In the genomic region with DNA sequence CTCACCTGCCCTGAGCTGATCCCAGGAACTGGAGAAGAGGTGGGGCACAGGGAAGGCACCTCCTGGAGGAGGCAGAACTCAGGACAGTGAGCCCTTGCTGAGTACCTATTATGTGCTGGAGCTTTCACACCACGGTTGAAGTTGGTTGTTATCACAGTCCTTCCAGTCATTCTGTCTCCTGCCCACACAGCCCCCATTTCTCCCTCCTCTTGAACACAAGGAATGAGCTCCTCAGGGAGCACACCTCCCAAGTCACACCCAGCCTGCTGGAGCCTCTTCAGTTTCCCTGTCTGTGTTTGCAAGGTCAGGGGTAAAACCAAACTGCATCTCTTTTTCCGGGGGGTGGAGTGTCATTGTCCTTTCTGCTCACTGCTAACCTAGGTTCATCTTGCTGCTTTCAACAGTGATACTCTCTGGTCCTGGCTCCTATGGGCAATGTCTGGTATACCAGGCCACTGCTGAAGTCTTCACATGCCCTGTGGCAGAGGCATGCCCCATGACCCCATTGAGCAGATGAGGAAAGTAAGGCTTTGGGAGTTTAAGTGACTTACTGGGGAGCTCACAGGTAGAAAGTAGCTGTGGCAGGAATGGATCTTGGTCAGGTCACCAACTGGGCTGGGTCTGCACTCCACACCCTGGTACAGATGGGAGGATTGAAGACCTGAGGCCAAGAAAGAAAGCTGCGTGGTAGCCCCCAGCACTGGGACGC, we compare ENCODE assay signal across 9 cellular contexts. TPM values are rescaled to one million over a fixed set of nuclear protein-coding genes. Genes with fewer than 3 reads are reported as not detected.
"Had no signal": no experiment of that assay in that cellular context is flagged by ENCODE, and none has a peak within 500 bp of the region (broad histone marks: within the 10 kb centered on the region; RNA-seq: fewer than 3 reads in every experiment).

No MANE protein-coding gene starts in this region.

- H3K4me3 Mint-ChIP-seq: GM23338, HFFc6, IgD-negative memory B cell had no signal

- H3K4me1 Mint-ChIP-seq: IgD-negative memory B cell had no signal

- FAIRE-seq: HepG2 had no signal

- H3K36me3 Mint-ChIP-seq: IgD-negative memory B cell had no signal

- ATAC-seq: GM23338, HCT116, HepG2 had no signal

- H3K4me3 ChIP-seq: GM23338, HAP-1 had no signal

- DNase-seq: H7, HFFc6, KG1 had no signal

- H3K36me3 ChIP-seq: HAP-1 had no signal

- H3K9me3 ChIP-seq: HAP-1 had no signal

- H2AFZ ChIP-seq: GM23338 had no signal

- H3K27ac ChIP-seq: HL-60 had no signal

- H3K4me1 ChIP-seq: HAP-1 had no signal

- H3K4me2 ChIP-seq: GM23338 had no signal

- H3K9me3 Mint-ChIP-seq: GM23338, HFFc6 had no signal

- H3K27ac Mint-ChIP-seq: HFFc6, IgD-negative memory B cell had no signal

RNA-seq across cellular contexts. Expression of a gene that starts 34.1 kb away (rescaled TPM):
- total RNA-seq: HepG2 had no signal
- polyA plus RNA-seq: HepG2 had no signal
